In genomic region chr2:1947316-1947715, GRCh38 we compare ENCODE assay signal across 13 cellular contexts.
"Had no signal": no experiment of that assay in that cellular context is flagged by ENCODE, and none has a peak within 500 bp of the region (broad histone marks: within the 10 kb centered on the region; RNA-seq: fewer than 3 reads in every experiment).

No MANE protein-coding gene starts in this region.

- H3K4me3 Mint-ChIP-seq: dendritic cell treated with granulocyte-macrophage colony-stimulating factor and Interleukin-4, amounts not matched to agents 40 ng/mL and 50 ng/mL, for 4 days; mesothelial cell of epicardium had no signal

- H3K36me3 Mint-ChIP-seq: mesothelial cell of epicardium had no signal

- DNase-seq: effector memory CD4-positive, alpha-beta T cell; foreskin keratinocyte; heart left ventricle; hypothalamus; immature natural killer cell; left cardiac atrium; left lung; left ventricle myocardium superior; lower lobe of right lung; mesenchymal stem cell; mucosa of descending colon had no signal

- H3K4me1 Mint-ChIP-seq: mesothelial cell of epicardium had no signal

- H3K9me3 Mint-ChIP-seq: dendritic cell treated with granulocyte-macrophage colony-stimulating factor and Interleukin-4, amounts not matched to agents 40 ng/mL and 50 ng/mL, for 4 days; mesothelial cell of epicardium had no signal

- H3K27ac Mint-ChIP-seq: dendritic cell treated with granulocyte-macrophage colony-stimulating factor and Interleukin-4, amounts not matched to agents 40 ng/mL and 50 ng/mL, for 4 days; mesothelial cell of epicardium had no signal
